In the genomic region with DNA sequence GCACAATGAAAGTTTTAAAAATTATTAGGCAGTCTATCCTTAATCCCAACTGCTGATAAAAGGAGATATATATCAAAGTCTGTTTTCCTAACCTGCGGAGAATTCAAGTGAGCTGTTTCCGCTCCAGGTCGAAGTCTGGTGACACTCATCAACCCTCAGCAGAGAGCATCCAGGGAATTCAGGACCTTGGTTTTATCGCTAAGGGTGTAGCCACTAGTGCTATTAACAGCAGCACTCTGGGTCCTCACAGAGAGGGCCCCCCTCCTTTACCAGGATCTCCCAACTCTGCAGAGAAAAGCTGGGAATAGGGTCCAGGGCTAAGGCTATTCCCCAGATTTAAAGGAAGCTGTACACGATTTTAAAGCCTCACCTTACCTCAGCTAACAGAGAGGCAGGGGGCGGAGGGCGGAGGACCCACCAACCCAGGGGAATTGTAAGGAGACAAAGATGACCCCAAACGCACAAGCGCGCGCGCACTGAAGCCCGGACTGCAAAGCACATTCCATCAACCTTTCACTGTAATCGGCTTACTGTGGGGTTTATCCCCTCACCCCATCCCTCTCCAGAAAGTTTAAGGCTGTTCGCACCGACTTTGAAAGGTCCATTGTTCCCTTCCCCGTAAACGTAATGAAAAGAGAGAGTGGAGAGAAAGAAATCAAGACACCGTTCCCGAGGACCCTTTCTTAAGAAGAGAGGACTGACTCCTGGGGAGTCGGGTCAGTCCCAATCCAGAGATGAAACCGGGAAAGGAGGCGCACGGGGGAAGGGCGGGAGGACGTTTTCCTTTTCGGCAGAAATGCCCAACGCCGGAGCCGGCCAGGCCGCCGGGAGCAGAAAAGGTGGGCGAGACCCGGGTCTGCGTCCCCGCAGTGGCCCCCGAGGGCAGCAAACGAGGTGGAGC, we compare ENCODE assay signal across 8 cellular contexts. TPM values are rescaled to one million over a fixed set of nuclear protein-coding genes. Genes with fewer than 3 reads are reported as not detected.
DNase-seq lines count a peak whose midpoint lies in the region; ATAC-seq and TF ChIP-seq lines count a peak whose summit lies in the region.

No MANE protein-coding gene starts in this region.

- no peaks in the 10 kb centered on the region for H3K9me3 ChIP-seq in iPS DF 6.9 (ENCODE audit: control insufficient read depth, insufficient read depth, low read length)

- WGBS in iPS DF 6.9 (ENCODE audit: insufficient coverage, insufficient read length): no CpG with 5 or more reads among the region's 38 CpGs

- peaks cover 2% of the 10 kb centered on the region; the same call in 1 of the 2 replicates for H3K4me1 ChIP-seq in iPS DF 6.9 (ENCODE audit: control insufficient read depth, insufficient read depth, low read length)

- TF ChIP-seq CTCF in C4-2B (conservative IDR thresholded peaks at IDR 0.05): no peak

- H3K36me3 ChIP-seq in iPS DF 6.9 (ENCODE audit: control insufficient read depth, insufficient read depth, low read length): no peaks in the 10 kb centered on the region

- no peak for ATAC-seq in GM19463 (IDR thresholded peaks at IDR 0.05; ENCODE audit: unreplicated experiment)

- no peaks in the 10 kb centered on the region for H3K27me3 ChIP-seq in iPS DF 6.9 (ENCODE audit: control insufficient read depth, insufficient read depth, low read length)

- H3K4me3 ChIP-seq in iPS DF 6.9 (ENCODE audit: low read length): peak overlapping the region; percentile 82
- peak overlapping the region; percentile 66 to 89 (median 81) for H3K4me3 ChIP-seq in skin epidermis

- peak overlapping the region; percentile 89 for H3K27ac ChIP-seq in C4-2B
- peak overlapping the region; percentile 13 for H3K27ac ChIP-seq in angular gyrus (ENCODE audit: low read depth, low read length)
- H3K27ac ChIP-seq in iPS DF 6.9 (ENCODE audit: low read length): no peak overlapping the region
- peak overlapping the region; percentile 64 to 98 (median 96) for H3K27ac ChIP-seq in skin epidermis

- DNase-seq in LHCN-M2 (ENCODE audit: low read depth) (peak; percentile 31), iPS DF 6.9 (ENCODE audit: low read depth, low spot score) (no peak), RPMI8226 (no peak), SIG-M5 (lab: John Stamatoyannopoulos, UW) (no peak)

RNA-seq across cellular contexts. Expression of a gene that starts 0.6 kb away (rescaled TPM):
- 19.8 and 25.7 TPM in 2 replicates for total RNA-seq in LHCN-M2 (2014; rRNA removed)
- 16.4 TPM for polyA plus RNA-seq in LHCN-M2 (2012)
